8 cellular contexts compared by ENCODE assay signal in genomic region chr12:88141774-88142609, GRCh38. TPM values are rescaled to one million over a fixed set of nuclear protein-coding genes. Genes with fewer than 3 reads are reported as not detected.
DNase-seq lines count a peak whose midpoint lies in the region; ATAC-seq, FAIRE-seq and TF ChIP-seq lines count a peak whose summit lies in the region.

Gene CEP290 (minus strand): TSS chr12:88142088. CDS start chr12:88141307, 781 bp downstream.
Gene TMTC3 (plus strand): TSS chr12:88142307. CDS start chr12:88148316, 6,009 bp downstream.

- H3K27ac ChIP-seq in AG04450 (ENCODE audit: low read depth, low read length) (peak within 1 kb of the TSS; percentile 53), WERI-Rb-1 (peak within 1 kb of the TSS; percentile 89), iPS-20b (ENCODE audit: low read length) (peak within 1 kb of the TSS; percentile 30), skeletal muscle tissue (ENCODE audit: low read depth, low read length) (peak within 1 kb of the TSS; percentile 66)

- FAIRE-seq in bronchial epithelial cell (lab: Jason Lieb, UNC): peak; percentile 97

- H3K9ac ChIP-seq in iPS-20b (ENCODE audit: low read depth, low read length) (peak within 1 kb of the TSS; percentile 93), skeletal muscle tissue (ENCODE audit: low read depth in 1 of 3, low read length in 3 of 3) (peak within 1 kb of the TSS; percentile 79 to 90 (median 85))

- H3K4me3 ChIP-seq in AG04450 (ENCODE audit: low read depth, low read length) (peak within 1 kb of the TSS; percentile 93), WERI-Rb-1 (ENCODE audit: low read depth, low read length) (peak within 1 kb of the TSS; percentile 92), bronchial epithelial cell (ENCODE audit: low read depth, low read length) (peak within 1 kb of the TSS; percentile 71), iPS-20b (ENCODE audit: low read length) (peak within 1 kb of the TSS; percentile 99), skeletal muscle tissue (ENCODE audit: low read length in 3 of 3) (peak within 1 kb of the TSS; percentile 78 to 98 (median 92))

- no peaks in the 10 kb centered on the region for H3K27me3 ChIP-seq in AG04450 (ENCODE audit: control insufficient read depth, insufficient read depth, low read length)
- H3K27me3 ChIP-seq in WERI-Rb-1 (ENCODE audit: insufficient read depth, low read depth, severe bottlenecking): no peaks in the 10 kb centered on the region
- no peaks in the 10 kb centered on the region for H3K27me3 ChIP-seq in bronchial epithelial cell (ENCODE audit: control insufficient read depth, insufficient read depth, low read length)
- H3K27me3 ChIP-seq in iPS-20b (ENCODE audit: insufficient read depth, low read length): no peaks in the 10 kb centered on the region
- no peaks in the 10 kb centered on the region for H3K27me3 ChIP-seq in skeletal muscle tissue (ENCODE audit: control insufficient read depth in 3 of 3, insufficient read depth in 3 of 3, low read length in 3 of 3)

- no peak for TF ChIP-seq CTCF in AG04450 (IDR thresholded peaks at IDR 0.05; ENCODE audit: low read depth, low read length)
- no peak for TF ChIP-seq CTCF in WERI-Rb-1 (IDR thresholded peaks at IDR 0.05; ENCODE audit: low read depth, low read length)
- TF ChIP-seq CTCF in bronchial epithelial cell (IDR thresholded peaks at IDR 0.05; ENCODE audit: insufficient read depth, low read length, severe bottlenecking): no peak

- CTCF ChIA-PET in AG04450 (lab: Charles Lee): no interaction called here

- DNase-seq in AG04450 (ENCODE audit: low read depth, low spot score) (peak; percentile 97), NCI-H2196 treated with DMSO at 0.1 percent for 48 hours (lab: John Stamatoyannopoulos, UW; ENCODE audit: unreplicated experiment) (peak; percentile 99), WERI-Rb-1 (peak; percentile 96), bronchial epithelial cell (ENCODE audit: low read depth) (peak; percentile 100)

- H3K36me3 ChIP-seq in WERI-Rb-1: no peaks in the 10 kb centered on the region; the same call in 1 of the 2 replicates
- H3K36me3 ChIP-seq in bronchial epithelial cell (ENCODE audit: control insufficient read depth, insufficient read depth, low read length): peaks cover under 1% of the 10 kb centered on the region
- 0 out of 2 replicates have a peak, but pooled peaks cover 7% of the 10 kb centered on the region for H3K36me3 ChIP-seq in iPS-20b (ENCODE audit: insufficient read depth, low read depth, low read length)
- H3K36me3 ChIP-seq in skeletal muscle tissue (ENCODE audit: control insufficient read depth in 3 of 3, insufficient read depth in 3 of 3, low read length in 3 of 3): peaks cover 0 to 6% (median 0%) of the 10 kb centered on the region in 3 donors

- POLR2A ChIA-PET in AG04450 (lab: Yijun Ruan, JAX): interaction anchor here (1.0 kb wide), 1 partner anchor 436 kb away, joined by 3 read pairs; no protein-coding TSS in a partner anchor

- H3K4me1 ChIP-seq in iPS-20b (ENCODE audit: insufficient read depth, low read length) (peaks cover 32% of the 10 kb centered on the region), skeletal muscle tissue (ENCODE audit: control insufficient read depth in 3 of 3, insufficient read depth in 3 of 3, low read length in 3 of 3) (peaks cover 6 to 15% (median 14%) of the 10 kb centered on the region in 3 donors)

- H3K9me3 ChIP-seq in AG04450 (ENCODE audit: control insufficient read depth, insufficient read depth, low read length): no peaks in the 10 kb centered on the region
- no peaks in the 10 kb centered on the region for H3K9me3 ChIP-seq in WERI-Rb-1 (ENCODE audit: severe bottlenecking)
- H3K9me3 ChIP-seq in iPS-20b (ENCODE audit: insufficient read depth, low read depth, low read length): no peaks in the 10 kb centered on the region
- H3K9me3 ChIP-seq in skeletal muscle tissue (ENCODE audit: control insufficient read depth in 3 of 3, low read length in 3 of 3): no peaks in the 10 kb centered on the region

- ATAC-seq in GM18907 (IDR thresholded peaks at IDR 0.05; ENCODE audit: unreplicated experiment) (peak; percentile 96), HG03139 (IDR thresholded peaks at IDR 0.05; ENCODE audit: unreplicated experiment) (peak; percentile 90)

RNA-seq across cellular contexts. Expression of gene CEP290, which starts in this region (rescaled TPM):
- 5.4 and 8.1 TPM in 2 replicates for polyA plus RNA-seq in AG04450 (2011; rRNA removed)
- polyA minus RNA-seq in AG04450 (2011; rRNA and poly(A)+ RNA removed): 3.6 and 5.9 TPM in 2 replicates
- total RNA-seq in bronchial epithelial cell (3.8 and 6.6 TPM in 2 replicates), skeletal muscle tissue (12.0 TPM)

RNA-seq across cellular contexts. Expression of gene TMTC3, which starts in this region (rescaled TPM):
- 19.2 and 29.3 TPM in 2 replicates for polyA plus RNA-seq in AG04450 (2011; rRNA removed)
- 33.2 and 69.5 TPM in 2 replicates for polyA minus RNA-seq in AG04450 (2011; rRNA and poly(A)+ RNA removed)
- total RNA-seq in bronchial epithelial cell (27.8 and 44.2 TPM in 2 replicates), skeletal muscle tissue (13.6 TPM)

Comparison
In these comparisons a context has a peak if more than half of its experiments do, and no peak if none do; other contexts are left out.
1. Peak in every context shown above with its lines: DNase-seq, ATAC-seq, H3K4me3 ChIP-seq and H3K27ac ChIP-seq.
2. H3K27ac ChIP-seq: peak in every context shown above with its lines; median percentile 89 in WERI-Rb-1; 66 in skeletal muscle tissue; 53 in AG04450; 30 in iPS-20b.